32 cellular contexts compared by ENCODE assay signal in the genomic region with DNA sequence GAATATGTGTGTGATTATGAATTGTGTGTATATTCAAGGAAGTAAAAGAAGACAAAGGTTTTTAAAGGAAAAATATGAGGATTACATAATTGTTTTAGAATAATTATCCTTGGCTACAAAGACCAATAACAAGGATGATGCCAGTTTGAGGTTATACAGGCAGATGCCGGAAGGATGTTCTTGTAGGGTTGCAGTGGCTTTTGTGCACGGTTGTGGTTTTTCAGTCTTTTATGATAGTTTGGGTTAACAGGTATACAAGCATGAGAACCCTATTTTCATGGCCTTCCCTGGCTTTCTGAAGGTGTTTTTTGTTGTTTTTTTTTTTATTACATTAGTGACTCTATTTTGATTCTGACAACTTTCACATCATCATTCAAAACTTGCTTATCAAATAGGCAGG. TPM values are rescaled to one million over a fixed set of nuclear protein-coding genes. Genes with fewer than 3 reads are reported as not detected.
DNase-seq lines count a peak whose midpoint lies in the region; ATAC-seq and TF ChIP-seq lines count a peak whose summit lies in the region.
"Had no signal": no experiment of that assay in that cellular context is flagged by ENCODE, and none has a peak within 500 bp of the region (broad histone marks: within the 10 kb centered on the region; RNA-seq: fewer than 3 reads in every experiment).

No MANE protein-coding gene starts in this region.

- peak; percentile 81 for ATAC-seq in effector memory CD8-positive, alpha-beta T cell (replicated peaks)
- ATAC-seq in SK-N-SH treated with all-trans-retinoic acid at 6 μM for 48 hours = no peak
- no peak for ATAC-seq in GM18861 (IDR thresholded peaks at IDR 0.05; ENCODE audit: unreplicated experiment)
- ATAC-seq: activated T-cell treated with anti-CD3 and anti-CD28 coated beads, Interleukin-2, amount 50 U/mL, for 4 hours; mucosa of descending colon had no signal

- H3K9ac ChIP-seq in endodermal cell (ENCODE audit: extremely low read depth, low read length, poor library complexity, severe bottlenecking) = no peak overlapping the region

- H3K36me3 Mint-ChIP-seq in effector memory CD8-positive, alpha-beta T cell (ENCODE audit: insufficient read depth) = no peaks in the 10 kb centered on the region
- H3K36me3 Mint-ChIP-seq in endodermal cell (ENCODE audit: low read depth) = no peaks in the 10 kb centered on the region

- H3K9me3 Mint-ChIP-seq in effector memory CD8-positive, alpha-beta T cell = no peaks in the 10 kb centered on the region
- no peaks in the 10 kb centered on the region for H3K9me3 Mint-ChIP-seq in endodermal cell
- H3K9me3 Mint-ChIP-seq: activated T-cell treated with anti-CD3 and anti-CD28 coated beads, Interleukin-2, amount 50 U/mL, for 4 hours; nephron progenitor cell had no signal

- no peak overlapping the region for H3K27ac Mint-ChIP-seq in effector memory CD8-positive, alpha-beta T cell
- H3K27ac Mint-ChIP-seq in endodermal cell = no peak overlapping the region
- H3K27ac Mint-ChIP-seq: nephron progenitor cell had no signal

- no peaks in the 10 kb centered on the region for H3K4me1 ChIP-seq in endodermal cell (ENCODE audit: control insufficient read depth, insufficient read depth, low read length)
- H3K4me1 ChIP-seq: Caco-2 had no signal

- no peaks in the 10 kb centered on the region for H3K36me3 ChIP-seq in endodermal cell (ENCODE audit: control insufficient read depth, insufficient read depth, low read length)
- H3K36me3 ChIP-seq: ascending aorta, cardiac muscle cell, esophagus squamous epithelium, ovary had no signal

- peaks cover 87% of the 10 kb centered on the region for H3K27me3 ChIP-seq in endodermal cell (ENCODE audit: control insufficient read depth, insufficient read depth, low read length, poor library complexity, severe bottlenecking)
- H3K27me3 ChIP-seq: ovary had no signal

- no peak overlapping the region for H3K4me3 ChIP-seq in GM12865 (ENCODE audit: low read depth, low read length)
- H3K4me3 ChIP-seq in endodermal cell (ENCODE audit: low read length) = no peak overlapping the region
- H3K4me3 ChIP-seq: ascending aorta, cardiac muscle cell, esophagus squamous epithelium, lung, mucosa of descending colon, ovary, smooth muscle cell had no signal

- DNase-seq in activated gamma-delta T cell treated with Interleukin-2 at 50 U/mL for 16 hours = peak; percentile 35
- DNase-seq in activated gamma-delta T cell (lab: John Stamatoyannopoulos, UW) = no peak
- peak; percentile 59 for DNase-seq in GM12865 (ENCODE audit: low read depth)
- DNase-seq in T-helper 1 cell = peak in 3 of 5 donors; percentile 4 to 41 (median 26)
- DNase-seq in effector memory CD8-positive, alpha-beta T cell = peak in 1 of 3 experiments; percentile 7
- DNase-seq in endodermal cell = no peak
- DNase-seq: activated naive CD4-positive, alpha-beta T cell treated with anti-CD3 and anti-CD28 coated beads, Interleukin-2, amount 50 U/mL, for 16 hours; activated T-cell treated with anti-CD3 and anti-CD28 coated beads, Interleukin-2, amount 50 U/mL, for 4 hours; Caco-2; DMS79; esophagus squamous epithelium; foreskin melanocyte; GF-D8; mucosa of descending colon; NCI-H1048; NCI-H1694 treated with DMSO at 0.1 percent for 48 hours; NCI-H2171 treated with DMSO at 0.1 percent for 48 hours; NCI-H526; nephron progenitor cell; ovary; Right ventricle myocardium superior; stimulated activated CD4-positive, alpha-beta T cell treated with anti-CD3 and anti-CD28 coated beads, Interleukin-1b, Interleukin-23, amount 100 ng/mL, for 48 hours; stimulated activated CD8-positive, alpha-beta memory T cell treated with anti-CD3 and anti-CD28 coated beads, Interleukin-4, amount 100 ng/mL, for 48 hours; trophoblast cell had no signal

- no peak overlapping the region for H3K27ac ChIP-seq in endodermal cell (ENCODE audit: low read depth, low read length)
- H3K27ac ChIP-seq: ascending aorta, cardiac muscle cell, esophagus squamous epithelium, ovary had no signal

- no peak overlapping the region for H3K4me3 Mint-ChIP-seq in effector memory CD8-positive, alpha-beta T cell
- H3K4me3 Mint-ChIP-seq in endodermal cell = no peak overlapping the region
- H3K4me3 Mint-ChIP-seq: activated T-cell treated with anti-CD3 and anti-CD28 coated beads, Interleukin-2, amount 50 U/mL, for 4 hours; nephron progenitor cell had no signal

- no peak for TF ChIP-seq CTCF in GM12865 (IDR thresholded peaks at IDR 0.05; ENCODE audit: insufficient read depth, low read depth, low read length, missing control alignments)
- no peak for TF ChIP-seq CTCF in endodermal cell (conservative IDR thresholded peaks at IDR 0.05)

- H3K27me3 Mint-ChIP-seq in effector memory CD8-positive, alpha-beta T cell = peaks cover 0 to 10% of the 10 kb centered on the region in 2 donors
- peaks cover 8% of the 10 kb centered on the region for H3K27me3 Mint-ChIP-seq in endodermal cell (ENCODE audit: insufficient read depth)

- no peaks in the 10 kb centered on the region for H3K9me3 ChIP-seq in endodermal cell (ENCODE audit: control insufficient read depth, low read length)
- H3K9me3 ChIP-seq: ascending aorta, Caco-2, esophagus squamous epithelium, mucosa of descending colon, ovary had no signal

- WGBS in endodermal cell (ENCODE audit: insufficient coverage in 1 of 2, insufficient read length in 1 of 2), 2 experiments = 91% methylated on average over 2 of the region's 2 CpGs; no CpG with 5 or more reads in 1 of the 2 experiments

- no peaks in the 10 kb centered on the region for H3K4me1 Mint-ChIP-seq in effector memory CD8-positive, alpha-beta T cell (ENCODE audit: low read depth in 2 of 2)
- H3K4me1 Mint-ChIP-seq in endodermal cell = no peaks in the 10 kb centered on the region
- H3K4me1 Mint-ChIP-seq: nephron progenitor cell had no signal

TF ChIP-seq in SK-N-SH treated with all-trans-retinoic acid at 6 μM for 48 hours, 23 proteins besides CTCF, POLR2A, EP300 and RAD21:
- TF ChIP-seq ZFP30 (CRISPR knock-in tag; IDR thresholded peaks at IDR 0.05) (no peak), CSDC2 (CRISPR knock-in tag; IDR thresholded peaks at IDR 0.05) (no peak), BACH2 (CRISPR knock-in tag; IDR thresholded peaks at IDR 0.05; ENCODE audit: borderline replicate concordance) (no peak), GLIS3 (CRISPR knock-in tag; IDR thresholded peaks at IDR 0.05) (no peak), ZNF8 (CRISPR knock-in tag; IDR thresholded peaks at IDR 0.05) (no peak), ESRRG (CRISPR knock-in tag; IDR thresholded peaks at IDR 0.05) (no peak), ZNF70 (CRISPR knock-in tag; IDR thresholded peaks at IDR 0.05) (no peak), ISL1 (CRISPR knock-in tag; IDR thresholded peaks at IDR 0.05) (no peak), ZFP3 (CRISPR knock-in tag; IDR thresholded peaks at IDR 0.05) (no peak), TCF4 (CRISPR knock-in tag; IDR thresholded peaks at IDR 0.05; ENCODE audit: borderline replicate concordance) (no peak), OSR1 (CRISPR knock-in tag; IDR thresholded peaks at IDR 0.05) (no peak), SNAI2 (CRISPR knock-in tag; IDR thresholded peaks at IDR 0.05) (no peak), RARB (CRISPR knock-in tag; IDR thresholded peaks at IDR 0.05) (no peak), CREB5 (CRISPR knock-in tag; IDR thresholded peaks at IDR 0.05; ENCODE audit: low read depth) (no peak)
- TF ChIP-seq, protein P1, sequence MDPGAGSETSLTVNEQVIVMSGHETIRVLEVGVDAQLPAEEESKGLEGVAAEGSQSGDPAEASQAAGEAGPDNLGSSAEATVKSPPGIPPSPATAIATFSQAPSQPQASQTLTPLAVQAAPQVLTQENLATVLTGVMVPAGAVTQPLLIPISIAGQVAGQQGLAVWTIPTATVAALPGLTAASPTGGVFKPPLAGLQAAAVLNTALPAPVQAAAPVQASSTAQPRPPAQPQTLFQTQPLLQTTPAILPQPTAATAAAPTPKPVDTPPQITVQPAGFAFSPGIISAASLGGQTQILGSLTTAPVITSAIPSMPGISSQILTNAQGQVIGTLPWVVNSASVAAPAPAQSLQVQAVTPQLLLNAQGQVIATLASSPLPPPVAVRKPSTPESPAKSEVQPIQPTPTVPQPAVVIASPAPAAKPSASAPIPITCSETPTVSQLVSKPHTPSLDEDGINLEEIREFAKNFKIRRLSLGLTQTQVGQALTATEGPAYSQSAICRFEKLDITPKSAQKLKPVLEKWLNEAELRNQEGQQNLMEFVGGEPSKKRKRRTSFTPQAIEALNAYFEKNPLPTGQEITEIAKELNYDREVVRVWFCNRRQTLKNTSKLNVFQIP (CRISPR knock-in tag; IDR thresholded peaks at IDR 0.05; ENCODE audit: borderline replicate concordance, low read depth) = no peak
- TF ChIP-seq, protein P2, sequence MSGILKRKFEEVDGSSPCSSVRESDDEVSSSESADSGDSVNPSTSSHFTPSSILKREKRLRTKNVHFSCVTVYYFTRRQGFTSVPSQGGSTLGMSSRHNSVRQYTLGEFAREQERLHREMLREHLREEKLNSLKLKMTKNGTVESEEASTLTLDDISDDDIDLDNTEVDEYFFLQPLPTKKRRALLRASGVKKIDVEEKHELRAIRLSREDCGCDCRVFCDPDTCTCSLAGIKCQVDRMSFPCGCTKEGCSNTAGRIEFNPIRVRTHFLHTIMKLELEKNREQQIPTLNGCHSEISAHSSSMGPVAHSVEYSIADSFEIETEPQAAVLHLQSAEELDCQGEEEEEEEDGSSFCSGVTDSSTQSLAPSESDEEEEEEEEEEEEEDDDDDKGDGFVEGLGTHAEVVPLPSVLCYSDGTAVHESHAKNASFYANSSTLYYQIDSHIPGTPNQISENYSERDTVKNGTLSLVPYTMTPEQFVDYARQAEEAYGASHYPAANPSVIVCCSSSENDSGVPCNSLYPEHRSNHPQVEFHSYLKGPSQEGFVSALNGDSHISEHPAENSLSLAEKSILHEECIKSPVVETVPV (CRISPR knock-in tag; IDR thresholded peaks at IDR 0.05) = no peak

RNA-seq across cellular contexts. Expression of gene CR2, which starts 4.9 kb away (rescaled TPM):
- total RNA-seq in endodermal cell = 1 to 10 TPM in 1 of 2 donors, under 1 TPM in 1; 0.48 to 2.1 TPM
- polyA plus RNA-seq in endodermal cell (2013, experiment 1 of 2) = 0.36 TPM
- polyA plus RNA-seq in endodermal cell (2013, experiment 2 of 2) = not detected
- total RNA-seq: A673, ascending aorta, cardiac muscle cell, esophagus squamous epithelium, renal cortical epithelial cell, Right ventricle myocardium superior, smooth muscle cell had no signal
- polyA plus RNA-seq: cardiac muscle cell, smooth muscle cell had no signal

RNA-seq across cellular contexts. Expression of gene CR1, which starts 36.9 kb away (rescaled TPM):
- total RNA-seq in endodermal cell = under 1 TPM in 1 of 2 donors, not detected in 1; 0.07 TPM
- polyA plus RNA-seq in endodermal cell (2013, experiment 1 of 2) = 0.18 TPM
- polyA plus RNA-seq in endodermal cell (2013, experiment 2 of 2) = 0.25 TPM
- total RNA-seq: A673, Caco-2, cardiac muscle cell, renal cortical epithelial cell, smooth muscle cell had no signal
- polyA plus RNA-seq: cardiac muscle cell had no signal

Comparison
In these comparisons a context has a peak if more than half of its experiments do, and no peak if none do; other contexts are left out.
1. DNase-seq: peak in activated gamma-delta T cell treated with Interleukin-2 at 50 U/mL for 16 hours (single experiment), GM12865 (single experiment) and T-helper 1 cell (3 of 5); none in activated gamma-delta T cell (single experiment) and endodermal cell (single experiment).